8 cellular contexts compared by ENCODE assay signal in the genomic region with DNA sequence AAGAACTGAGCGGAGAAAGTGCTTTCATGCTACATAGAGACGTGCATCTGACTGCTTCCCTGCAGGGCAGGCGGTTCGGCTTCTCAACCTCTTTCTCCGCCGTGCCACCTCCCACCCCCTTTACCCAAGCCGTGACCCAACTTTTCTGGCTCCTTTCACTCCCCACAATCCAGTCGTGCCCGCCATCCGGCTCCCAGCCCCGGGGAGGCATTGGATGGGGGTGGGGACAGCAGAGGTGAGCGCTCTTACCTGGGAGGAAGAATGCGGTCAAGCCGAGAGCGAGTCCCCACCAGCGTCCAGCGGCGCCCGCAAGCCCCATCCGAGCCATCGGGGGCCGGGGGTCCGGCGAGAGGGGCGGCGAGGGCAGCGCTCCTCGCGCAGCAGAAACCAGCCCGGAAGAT. TPM values are rescaled to one million over a fixed set of nuclear protein-coding genes. Genes with fewer than 3 reads are reported as not detected.
DNase-seq lines count a peak whose midpoint lies in the region; ATAC-seq and TF ChIP-seq lines count a peak whose summit lies in the region.

No MANE protein-coding gene starts in this region.

- no peak overlapping the region for H3K27ac ChIP-seq in HUES64 (ENCODE audit: low read depth, low read length)
- H3K27ac ChIP-seq in body of pancreas = peak overlapping the region; percentile 89 to 95 (median 90)
- peak overlapping the region; percentile 80 for H3K27ac ChIP-seq in lower lobe of right lung
- peak overlapping the region; percentile 63 for H3K27ac ChIP-seq in upper lobe of right lung

- WGBS in HUES64 = under 1% methylated on average over 30 of the region's 30 CpGs
- WGBS in body of pancreas, 2 donors = 1 to 2% methylated on average over 28 to 30 of the region's 30 CpGs

- peak overlapping the region; percentile 72 for H3K9ac ChIP-seq in HUES64 (ENCODE audit: low read depth, low read length)

- H3K9me3 ChIP-seq in HUES64 (ENCODE audit: insufficient read depth, low read depth, low read length) (no peaks in the 10 kb centered on the region), body of pancreas (no peaks in the 10 kb centered on the region), lower lobe of right lung (no peaks in the 10 kb centered on the region), upper lobe of right lung (no peaks in the 10 kb centered on the region)

- DNase-seq in DMS53 treated with DMSO at 0.1 percent for 48 hours (lab: John Stamatoyannopoulos, UW; ENCODE audit: unreplicated experiment) (peak; percentile 18), body of pancreas (peak in 3 of 4 donors; percentile 41 to 54 (median 44)), lower lobe of right lung (no peak), upper lobe of right lung (peak; percentile 70), NCI-H2171 treated with DMSO at 0.1 percent for 48 hours (lab: John Stamatoyannopoulos, UW) (no peak), CD1c-positive myeloid dendritic cell (ENCODE audit: extremely low spot score) (no peak), SK-N-DZ (ENCODE audit: low spot score) (no peak)

- H3K27me3 ChIP-seq in HUES64 (ENCODE audit: insufficient read depth, low read length) (peaks cover 8% of the 10 kb centered on the region; the same call in 1 of the 2 replicates), body of pancreas (no peaks in the 10 kb centered on the region), lower lobe of right lung (ENCODE audit: low read depth) (no peaks in the 10 kb centered on the region), upper lobe of right lung (no peaks in the 10 kb centered on the region)

- peak; percentile 4 for ATAC-seq in body of pancreas
- ATAC-seq in lower lobe of right lung = peak; percentile 10 to 18
- ATAC-seq in upper lobe of right lung = no peak

- TF ChIP-seq CTCF in body of pancreas (IDR thresholded peaks at IDR 0.05) (no peak), lower lobe of right lung (IDR thresholded peaks at IDR 0.05) (no peak), upper lobe of right lung (IDR thresholded peaks at IDR 0.05) (no peak)

- H3K36me3 ChIP-seq in HUES64 (ENCODE audit: insufficient read depth, low read length) = no peaks in the 10 kb centered on the region
- no peaks in the 10 kb centered on the region for H3K36me3 ChIP-seq in body of pancreas (replicated peaks in 1 of 2; ENCODE audit: insufficient read depth in 1 of 2, low read depth in 2 of 2)
- H3K36me3 ChIP-seq in lower lobe of right lung = no peaks in the 10 kb centered on the region
- no peaks in the 10 kb centered on the region for H3K36me3 ChIP-seq in upper lobe of right lung

- H3K4me1 ChIP-seq in HUES64 (ENCODE audit: insufficient read depth, low read length) (peaks cover 36% of the 10 kb centered on the region), body of pancreas (peaks cover 42% of the 10 kb centered on the region), lower lobe of right lung (peaks cover 29% of the 10 kb centered on the region), upper lobe of right lung (peaks cover 25% of the 10 kb centered on the region)

- peak in 1 of 3 donors; percentile 28 for TF ChIP-seq POLR2A in body of pancreas (IDR thresholded peaks at IDR 0.05)

- intact Hi-C loops in body of pancreas (cut with DNase I) (no loop called here), lower lobe of right lung (cut with DNase I) (no loop called here), upper lobe of right lung (cut with DNase I) (loop anchor here (10.0 kb wide), 1 partner anchor 53 kb away; no protein-coding TSS in a partner anchor)

- H3K4me3 ChIP-seq in HUES64 (ENCODE audit: low read length) (peak overlapping the region; percentile 95), body of pancreas (peak overlapping the region; percentile 75 to 99), lower lobe of right lung (peak overlapping the region; percentile 82), upper lobe of right lung (peak overlapping the region; percentile 83)

RNA-seq across cellular contexts. Expression of a gene that starts 0.8 kb away (rescaled TPM):
- polyA plus RNA-seq in HUES64 (2013, experiment 1 of 2) = 54.9 TPM
- polyA plus RNA-seq in HUES64 (2013, experiment 2 of 2) = 46.5 TPM
- total RNA-seq in body of pancreas = 10 to 100 TPM in 1 of 2 donors, 1 to 10 TPM in 1; 7.3 to 31.6 TPM
- total RNA-seq in lower lobe of right lung = 9.1 TPM
- total RNA-seq in upper lobe of right lung = 10.4 TPM
- polyA plus RNA-seq in SK-N-DZ (2014; cell fraction: cytosol; rRNA removed) = 6.1 and 7.1 TPM in 2 replicates
- 3.6 and 3.9 TPM in 2 replicates for polyA plus RNA-seq in SK-N-DZ (2014; cell fraction: nucleus; rRNA removed)

Comparison
In these comparisons a context has a peak if more than half of its experiments do, and no peak if none do; other contexts are left out.
1. DNase-seq: peak in DMS53 treated with DMSO at 0.1 percent for 48 hours (single experiment), body of pancreas (3 of 4) and upper lobe of right lung (single experiment); none in lower lobe of right lung (single experiment), NCI-H2171 treated with DMSO at 0.1 percent for 48 hours (single experiment), CD1c-positive myeloid dendritic cell (single experiment) and SK-N-DZ (single experiment).
2. Peak in every context shown above with its lines, with median percentiles within 50 percentile points of each other: H3K4me3 ChIP-seq.